ENCODE assay signal across 1 cellular context in genomic region chr22:31678748-31679147, GRCh38.
TF ChIP-seq lines count a peak whose summit lies in the region.

No MANE protein-coding gene starts in this region.

TF ChIP-seq in HEK293, 187 proteins besides CTCF, POLR2A, EP300 and RAD21:
- peak; percentile 39; the same call in 1 of the 2 replicates for TF ChIP-seq ZNF121 (tag by site-specific recombination; IDR thresholded peaks at IDR 0.05)
- TF ChIP-seq ZNF362 (tag by site-specific recombination; IDR thresholded peaks at IDR 0.05): no peak
